ENCODE assay signal across 21 cellular contexts in the genomic region with DNA sequence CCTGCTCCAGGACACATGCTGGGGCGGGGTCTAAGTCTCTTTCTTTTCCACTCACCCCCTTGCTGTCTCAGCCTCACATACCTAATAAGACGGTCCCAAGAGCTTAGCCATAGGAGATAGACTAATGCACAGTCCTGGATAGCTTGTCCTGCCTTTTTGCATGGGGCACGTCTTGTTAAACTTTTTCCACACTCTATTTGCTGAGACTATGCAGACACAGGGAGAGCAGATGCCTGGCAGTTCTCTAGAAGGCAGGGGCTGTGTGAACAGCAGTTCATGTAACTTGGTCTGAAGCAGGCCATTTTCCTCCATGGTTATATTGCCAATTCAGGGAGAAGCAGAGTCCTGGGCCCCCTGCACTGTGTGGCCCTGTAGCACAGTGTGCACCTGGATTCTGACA.
DNase-seq lines count a peak whose midpoint lies in the region; ATAC-seq and TF ChIP-seq lines count a peak whose summit lies in the region.
"Had no signal": no experiment of that assay in that cellular context is flagged by ENCODE, and none has a peak within 500 bp of the region (broad histone marks: within the 10 kb centered on the region; RNA-seq: fewer than 3 reads in every experiment).

No MANE protein-coding gene starts in this region.

- peaks cover 1% of the 10 kb centered on the region for H3K36me3 Mint-ChIP-seq in type B pancreatic cell
- H3K36me3 Mint-ChIP-seq in CD4-positive, alpha-beta memory T cell: no peaks in the 10 kb centered on the region
- H3K36me3 Mint-ChIP-seq: CD14-positive monocyte had no signal

- no peak overlapping the region for H4K91ac ChIP-seq in mesenchymal stem cell (ENCODE audit: low read length)

- H3K27me3 Mint-ChIP-seq in type B pancreatic cell: no peaks in the 10 kb centered on the region
- H3K27me3 Mint-ChIP-seq in CD4-positive, alpha-beta memory T cell: peaks cover 1 to 6% of the 10 kb centered on the region in 2 donors

- peaks cover 39% of the 10 kb centered on the region for H3K4me1 Mint-ChIP-seq in type B pancreatic cell (ENCODE audit: unreplicated experiment)
- H3K4me1 Mint-ChIP-seq in CD4-positive, alpha-beta memory T cell: peaks cover 0 to 2% (median 0%) of the 10 kb centered on the region in 4 donors

- no peak overlapping the region for H2BK12ac ChIP-seq in mesenchymal stem cell (ENCODE audit: low read length in 2 of 2)

- H3K14ac ChIP-seq in mesenchymal stem cell (ENCODE audit: low read length in 2 of 2): peak overlapping the region in 1 of 2 experiments; percentile 18

- H3K18ac ChIP-seq in mesenchymal stem cell (ENCODE audit: low read depth in 1 of 2, low read length in 2 of 2): peak overlapping the region in 1 of 2 experiments; percentile 63

- H3K4me3 Mint-ChIP-seq in type B pancreatic cell: no peak overlapping the region
- no peak overlapping the region for H3K4me3 Mint-ChIP-seq in CD4-positive, alpha-beta memory T cell
- H3K4me3 Mint-ChIP-seq: CD14-positive monocyte had no signal

- peaks cover 5% of the 10 kb centered on the region for H3K9me3 Mint-ChIP-seq in type B pancreatic cell
- peaks cover 0 to 4% (median 0%) of the 10 kb centered on the region in 8 donors for H3K9me3 Mint-ChIP-seq in CD4-positive, alpha-beta memory T cell

- H3K4me1 ChIP-seq in right atrium auricular region (peaks cover 0 to 15% of the 10 kb centered on the region in 2 donors), mesenchymal stem cell (ENCODE audit: control insufficient read depth, insufficient read depth, low read depth, low read length) (peaks cover 60% of the 10 kb centered on the region), tibial artery (peaks cover 0 to 78% (median 52%) of the 10 kb centered on the region in 4 donors), colonic mucosa (no peaks in the 10 kb centered on the region)
- H3K4me1 ChIP-seq in CD4-positive, alpha-beta memory T cell (ENCODE audit: insufficient read depth, low read length): no peaks in the 10 kb centered on the region

- no peak overlapping the region for H2BK15ac ChIP-seq in mesenchymal stem cell (ENCODE audit: low read depth, poor library complexity, severe bottlenecking)

- H3K27ac ChIP-seq in right atrium auricular region (no peak overlapping the region), WERI-Rb-1 (peak overlapping the region; percentile 60), mesenchymal stem cell (ENCODE audit: low read length, poor library complexity, severe bottlenecking) (no peak overlapping the region), tibial artery (peak overlapping the region; percentile 36 to 63), colonic mucosa (no peak overlapping the region)
- H3K27ac ChIP-seq in CD4-positive, alpha-beta memory T cell (ENCODE audit: low read depth, low read length): no peak overlapping the region

- CTCF ChIA-PET in CD4-positive, alpha-beta memory T cell (lab: Charles Lee; ENCODE audit: partially characterized antibody): no interaction called here

- no peak overlapping the region for H3K9ac ChIP-seq in mesenchymal stem cell (ENCODE audit: low read length)
- no peak overlapping the region for H3K9ac ChIP-seq in colonic mucosa (ENCODE audit: low read depth in 2 of 2, low read length in 2 of 2)

- no peak overlapping the region for H3K4me2 ChIP-seq in mesenchymal stem cell (ENCODE audit: low read length, poor library complexity, severe bottlenecking)

- peak overlapping the region; percentile 20 for H4K8ac ChIP-seq in mesenchymal stem cell (ENCODE audit: low read length)

- POLR2A ChIA-PET in CD4-positive, alpha-beta memory T cell (lab: Charles Lee; ENCODE audit: partially characterized antibody): no interaction called here

- TF ChIP-seq CTCF in right atrium auricular region (IDR thresholded peaks at IDR 0.05): no peak
- no peak for TF ChIP-seq CTCF in WERI-Rb-1 (IDR thresholded peaks at IDR 0.05; ENCODE audit: low read depth, low read length)
- TF ChIP-seq CTCF in tibial artery (IDR thresholded peaks at IDR 0.05): no peak
- no peak for TF ChIP-seq CTCF in type B pancreatic cell (conservative IDR thresholded peaks at IDR 0.05)
- TF ChIP-seq CTCF in colonic mucosa (IDR thresholded peaks at IDR 0.05): no peak

- no peak for ATAC-seq in Right ventricle myocardium superior (ENCODE audit: poor library complexity)
- ATAC-seq: GM12878 had no signal

- WGBS in mesenchymal stem cell: 88% methylated on average over 3 of the region's 3 CpGs

- peaks cover 2% of the 10 kb centered on the region for H3K79me1 ChIP-seq in mesenchymal stem cell (replicated peaks; ENCODE audit: low read length, poor library complexity, severe bottlenecking)

- H3K23ac ChIP-seq in mesenchymal stem cell (ENCODE audit: low read length in 2 of 2): no peak overlapping the region

- H3K4ac ChIP-seq in mesenchymal stem cell (ENCODE audit: low read depth in 1 of 2, low read length in 2 of 2): no peak overlapping the region

- intact Hi-C loops in Right ventricle myocardium superior (cut with DNase I) (no loop called here), tibial artery (cut with DNase I; ENCODE audit: low total_unique reads) (no loop called here), colonic mucosa (cut with DNase I) (no loop called here)
- intact Hi-C loops in CD4-positive, alpha-beta memory T cell (cut with micrococcal nuclease): no loop called here

- no peak overlapping the region for H2BK5ac ChIP-seq in mesenchymal stem cell (ENCODE audit: low read depth, low read length, poor library complexity, severe bottlenecking)

- H3K9me3 ChIP-seq in right atrium auricular region: no peaks in the 10 kb centered on the region
- no peaks in the 10 kb centered on the region for H3K9me3 ChIP-seq in WERI-Rb-1 (ENCODE audit: severe bottlenecking)
- no peaks in the 10 kb centered on the region for H3K9me3 ChIP-seq in mesenchymal stem cell (ENCODE audit: control insufficient read depth, low read length)
- no peaks in the 10 kb centered on the region for H3K9me3 ChIP-seq in tibial artery
- no peaks in the 10 kb centered on the region for H3K9me3 ChIP-seq in colonic mucosa
- H3K9me3 ChIP-seq in CD4-positive, alpha-beta memory T cell (ENCODE audit: control insufficient read depth in 1 of 2, low read length in 2 of 2): no peaks in the 10 kb centered on the region

- H3K27me3 ChIP-seq in right atrium auricular region (no peaks in the 10 kb centered on the region), WERI-Rb-1 (ENCODE audit: insufficient read depth, low read depth, severe bottlenecking) (no peaks in the 10 kb centered on the region), mesenchymal stem cell (ENCODE audit: control insufficient read depth in 1 of 2, insufficient read depth in 1 of 2, low read length in 2 of 2) (no peaks in the 10 kb centered on the region), tibial artery (no peaks in the 10 kb centered on the region), colonic mucosa (no peaks in the 10 kb centered on the region)
- H3K27me3 ChIP-seq in CD4-positive, alpha-beta memory T cell (ENCODE audit: insufficient read depth, low read length): no peaks in the 10 kb centered on the region

- DNase-seq in Right ventricle myocardium superior (peak; percentile 0), right atrium auricular region (ENCODE audit: low spot score) (no peak), WERI-Rb-1 (peak; percentile 51), mesenchymal stem cell (no peak), tibial artery (no peak), type B pancreatic cell (ENCODE audit: extremely low spot score, unreplicated experiment) (no peak), colonic mucosa (no peak)
- DNase-seq in CD4-positive, alpha-beta memory T cell: no peak
- DNase-seq: Calu3, HCEC 1CT, IMR-90, KG1, NCI-H1048, NCI-H1417, NCI-H187, NCI-H2081 treated with DMSO at 0.1 percent for 48 hours, NCI-H226, NCI-H510A, NCI-H69 had no signal

- H3K36me3 ChIP-seq in right atrium auricular region: no peaks in the 10 kb centered on the region
- H3K36me3 ChIP-seq in WERI-Rb-1: no peaks in the 10 kb centered on the region
- no peaks in the 10 kb centered on the region for H3K36me3 ChIP-seq in mesenchymal stem cell (ENCODE audit: control insufficient read depth in 1 of 2, insufficient read depth in 2 of 2, low read depth in 1 of 2, low read length in 2 of 2)
- no peaks in the 10 kb centered on the region for H3K36me3 ChIP-seq in tibial artery
- H3K36me3 ChIP-seq in colonic mucosa: no peaks in the 10 kb centered on the region
- H3K36me3 ChIP-seq in CD4-positive, alpha-beta memory T cell (ENCODE audit: insufficient read depth, low read length): no peaks in the 10 kb centered on the region

- no peak overlapping the region for H3K27ac Mint-ChIP-seq in type B pancreatic cell
- no peak overlapping the region for H3K27ac Mint-ChIP-seq in CD4-positive, alpha-beta memory T cell

- no peak overlapping the region for H2AFZ ChIP-seq in mesenchymal stem cell (ENCODE audit: low read depth, low read length)

- H2BK120ac ChIP-seq in mesenchymal stem cell (ENCODE audit: low read depth, low read length): no peak overlapping the region

- no peak overlapping the region for H3K4me3 ChIP-seq in right atrium auricular region
- H3K4me3 ChIP-seq in WERI-Rb-1 (ENCODE audit: low read depth, low read length): no peak overlapping the region
- no peak overlapping the region for H3K4me3 ChIP-seq in mesenchymal stem cell (ENCODE audit: insufficient read depth in 1 of 2, low read depth in 1 of 2, low read length in 2 of 2)
- no peak overlapping the region for H3K4me3 ChIP-seq in tibial artery
- H3K4me3 ChIP-seq in colonic mucosa: no peak overlapping the region
- H3K4me3 ChIP-seq in CD4-positive, alpha-beta memory T cell (ENCODE audit: low read length in 2 of 2): no peak overlapping the region
- H3K4me3 ChIP-seq: GM12878 had no signal

- H2AK5ac ChIP-seq in mesenchymal stem cell (ENCODE audit: low read length, severe bottlenecking): peak overlapping the region; percentile 86

Comparison
In these comparisons a context has a peak if more than half of its experiments do, and no peak if none do; other contexts are left out.
1. DNase-seq: peak in Right ventricle myocardium superior (single experiment) and WERI-Rb-1 (single experiment); none in right atrium auricular region (single experiment), mesenchymal stem cell (single experiment), tibial artery (0 of 2), type B pancreatic cell (single experiment), colonic mucosa (single experiment) and CD4-positive, alpha-beta memory T cell (0 of 5).
2. H3K27ac ChIP-seq: peak in WERI-Rb-1 (single experiment) and tibial artery (2 of 2); none in right atrium auricular region (0 of 2), mesenchymal stem cell (single experiment), colonic mucosa (single experiment) and CD4-positive, alpha-beta memory T cell (single experiment).